ENCODE assay signal across 19 cellular contexts in the genomic region with DNA sequence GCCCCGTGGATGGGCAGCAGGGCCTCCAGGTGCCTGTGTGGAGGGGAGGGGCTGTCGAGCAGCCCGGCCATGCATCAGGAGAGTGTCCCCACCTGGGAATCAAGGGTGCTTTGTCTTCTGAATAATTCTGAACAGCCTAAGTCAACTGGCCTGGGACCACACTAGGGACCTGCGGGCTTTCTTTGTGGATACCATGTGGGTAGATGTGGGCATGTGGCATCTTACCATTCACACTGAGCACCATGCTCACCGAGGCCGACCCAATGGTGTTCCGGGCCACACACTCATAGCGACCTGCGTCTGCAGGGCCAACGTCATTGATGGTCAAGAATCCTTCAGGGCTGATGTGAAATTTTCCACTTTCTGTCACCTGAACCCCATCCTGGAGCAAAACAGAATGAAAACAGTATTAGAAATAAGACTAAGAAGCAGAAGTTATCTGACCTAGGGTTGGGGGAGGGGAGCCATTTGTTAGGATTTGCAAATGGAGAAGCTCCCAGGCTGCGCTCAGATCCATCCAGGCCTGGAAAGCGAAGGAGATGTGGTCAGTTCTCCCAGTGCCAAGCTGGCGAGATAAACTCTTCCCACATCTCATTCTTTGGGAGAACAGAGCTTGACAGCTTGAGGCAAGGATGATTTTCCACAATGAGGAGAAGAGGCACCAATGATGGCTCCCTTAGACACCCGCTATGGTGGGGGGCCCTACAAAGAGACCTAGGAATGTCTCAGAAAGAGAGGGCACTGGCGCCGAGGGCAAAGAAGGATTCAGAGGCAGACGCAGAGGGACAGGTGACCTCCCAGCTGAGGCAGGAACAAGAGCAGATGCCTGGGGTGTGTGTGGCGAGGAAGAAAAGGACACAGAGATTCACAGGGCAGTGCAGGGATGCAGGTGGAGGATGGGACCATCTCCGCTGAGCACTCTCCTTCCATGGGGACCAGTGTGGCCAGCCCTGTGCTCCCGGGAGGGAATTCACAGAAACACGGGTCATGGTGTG.
DNase-seq lines count a peak whose midpoint lies in the region; ATAC-seq and TF ChIP-seq lines count a peak whose summit lies in the region.
"Had no signal": no experiment of that assay in that cellular context is flagged by ENCODE, and none has a peak within 500 bp of the region (broad histone marks: within the 10 kb centered on the region; RNA-seq: fewer than 3 reads in every experiment).

No MANE protein-coding gene starts in this region.

- peak overlapping the region; percentile 66 for H3K27ac Mint-ChIP-seq in nephron progenitor cell
- H3K27ac Mint-ChIP-seq: GM23338 had no signal

- WGBS in heart left ventricle, 4 donors, result 94 to 96% (median 94%) methylated on average over 19 to 21 of the region's 21 CpGs
- WGBS in stomach, 5 donors, result 87 to 91% (median 88%) methylated on average over 21 of the region's 21 CpGs

- H3K27me3 Mint-ChIP-seq in nephron progenitor cell (ENCODE audit: low read depth, poor library complexity), result no peaks in the 10 kb centered on the region

- TF ChIP-seq POLR2A in heart left ventricle (IDR thresholded peaks at IDR 0.05) (no peak), stomach (IDR thresholded peaks at IDR 0.05) (no peak)

- peaks cover 0 to 73% (median 62%) of the 10 kb centered on the region in 9 donors for H3K36me3 ChIP-seq in heart left ventricle
- H3K36me3 ChIP-seq in stomach, result peaks cover 16 to 76% (median 63%) of the 10 kb centered on the region in 4 donors

- no peaks in the 10 kb centered on the region for H3K9me3 Mint-ChIP-seq in nephron progenitor cell
- H3K9me3 Mint-ChIP-seq: GM23338 had no signal

- H3K4me3 Mint-ChIP-seq in nephron progenitor cell, result no peak overlapping the region
- H3K4me3 Mint-ChIP-seq: GM23338 had no signal

- H3K27ac ChIP-seq in heart left ventricle (no peak overlapping the region), coronary artery (no peak overlapping the region), stomach (no peak overlapping the region)
- H3K27ac ChIP-seq: A549 had no signal

- H3K4me1 Mint-ChIP-seq in nephron progenitor cell, result no peaks in the 10 kb centered on the region

- H3K9me3 ChIP-seq in heart left ventricle, result no peaks in the 10 kb centered on the region
- H3K9me3 ChIP-seq in stomach, result no peaks in the 10 kb centered on the region
- H3K9me3 ChIP-seq: A549 had no signal

- no peak for TF ChIP-seq EP300 in stomach (IDR thresholded peaks at IDR 0.05)

- peak; percentile 22 for DNase-seq in Right ventricle myocardium superior
- DNase-seq in heart left ventricle, result no peak
- peak; percentile 46 for DNase-seq in coronary artery (ENCODE audit: low spot score)
- no peak for DNase-seq in nephron progenitor cell
- DNase-seq in stomach, result peak; percentile 9
- no peak for DNase-seq in NCI-H774 (lab: John Stamatoyannopoulos, UW)
- no peak for DNase-seq in activated T-cell treated with anti-CD3 and anti-CD28 coated beads, Interleukin-2, amount 50 U/mL, for 48 hours
- DNase-seq: C1 segment of cervical spinal cord, DMS 273 treated with DMSO at 0.1 percent for 48 hours, GDM1, NCI-H1436 treated with DMSO at 0.1 percent for 48 hours, NCI-H2081, NCI-H510A, SHP77 treated with DMSO at 0.1 percent for 48 hours had no signal

- H3K4me1 ChIP-seq in heart left ventricle, result no peaks in the 10 kb centered on the region
- no peaks in the 10 kb centered on the region for H3K4me1 ChIP-seq in stomach
- H3K4me1 ChIP-seq: A549 had no signal

- intact Hi-C loops in Right ventricle myocardium superior (cut with DNase I), result no loop called here
- intact Hi-C loops in heart left ventricle (cut with DNase I), result no loop called here
- intact Hi-C loops in stomach (cut with DNase I; ENCODE audit: low total_unique reads), result no loop called here

- no peaks in the 10 kb centered on the region for H3K27me3 ChIP-seq in heart left ventricle
- H3K27me3 ChIP-seq in stomach, result peaks cover 0 to 4% (median 0%) of the 10 kb centered on the region in 3 donors

- TF ChIP-seq CTCF in heart left ventricle (IDR thresholded peaks at IDR 0.05) (no peak), coronary artery (IDR thresholded peaks at IDR 0.05) (no peak), nephron progenitor cell (IDR thresholded peaks at IDR 0.05) (no peak), stomach (IDR thresholded peaks at IDR 0.05) (no peak)

- no peak for ATAC-seq in Right ventricle myocardium superior (ENCODE audit: poor library complexity)
- ATAC-seq in heart left ventricle, result no peak
- ATAC-seq in HG02763 (IDR thresholded peaks at IDR 0.05; ENCODE audit: unreplicated experiment), result no peak
- ATAC-seq: A549, GM12878, GM23338, K562 had no signal

- H3K4me3 ChIP-seq in heart left ventricle, result no peak overlapping the region
- H3K4me3 ChIP-seq in coronary artery, result no peak overlapping the region
- H3K4me3 ChIP-seq in stomach, result no peak overlapping the region
- H3K4me3 ChIP-seq: A549, GM12878, GM23338, K562 had no signal

- peaks cover 50% of the 10 kb centered on the region for H3K36me3 Mint-ChIP-seq in nephron progenitor cell (ENCODE audit: low read depth)

Comparison
In these comparisons a context has a peak if more than half of its experiments do, and no peak if none do; other contexts are left out.
1. DNase-seq: peak in Right ventricle myocardium superior (single experiment), coronary artery (single experiment) and stomach (single experiment); none in heart left ventricle (0 of 5), nephron progenitor cell (single experiment), NCI-H774 (single experiment) and activated T-cell treated with anti-CD3 and anti-CD28 coated beads, Interleukin-2, amount 50 U/mL, for 48 hours (0 of 2).